In the genomic region with DNA sequence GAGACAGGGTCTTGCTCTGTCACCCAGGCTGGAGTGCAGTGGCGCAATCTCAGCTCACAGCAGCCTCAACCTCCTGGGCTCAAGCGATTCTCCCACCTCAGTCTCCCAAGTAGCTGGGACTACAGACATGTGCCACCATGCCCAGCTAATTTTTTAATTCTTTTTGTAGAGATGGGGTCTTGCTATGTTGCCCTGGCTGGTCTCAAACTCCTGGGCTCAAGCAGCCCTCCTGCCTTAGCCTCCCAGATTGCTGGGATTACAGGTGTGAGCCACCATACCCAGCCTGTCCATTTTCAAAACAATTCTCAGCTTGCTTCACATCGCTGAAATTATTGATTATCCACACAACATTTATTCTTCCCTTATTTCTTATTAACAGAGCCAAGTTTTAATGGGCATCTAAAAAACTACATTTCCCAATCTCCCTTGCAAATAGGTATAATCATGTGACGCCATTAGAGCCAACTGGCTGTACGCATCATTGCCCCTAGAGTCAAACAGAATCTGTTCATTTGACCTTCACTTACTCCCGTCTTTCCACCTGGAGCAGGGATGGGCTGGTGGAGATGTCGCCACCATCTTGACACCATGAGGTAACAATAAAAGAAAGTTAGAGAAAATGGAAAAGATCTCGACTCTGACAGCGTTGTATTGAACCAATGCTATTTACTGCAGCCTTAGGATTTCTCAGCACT, we compare ENCODE assay signal across 17 cellular contexts.
DNase-seq lines count a peak whose midpoint lies in the region; ATAC-seq and TF ChIP-seq lines count a peak whose summit lies in the region.
"Had no signal": no experiment of that assay in that cellular context is flagged by ENCODE, and none has a peak within 500 bp of the region (broad histone marks: within the 10 kb centered on the region; RNA-seq: fewer than 3 reads in every experiment).

No MANE protein-coding gene starts in this region.

- H3K4me3 ChIP-seq in RWPE2 (ENCODE audit: severe bottlenecking) (no peak overlapping the region), esophagus squamous epithelium (no peak overlapping the region), sigmoid colon (no peak overlapping the region), PC-3 (ENCODE audit: low read length) (no peak overlapping the region)
- H3K4me3 ChIP-seq: BLaER1 treated with 17β-estradiol and CSF1 and Interleukin-3, amounts not matched to agents 10 nM and 100 nM; testis had no signal

- TF ChIP-seq CTCF in RWPE2 (IDR thresholded peaks at IDR 0.05; ENCODE audit: poor library complexity, severe bottlenecking) (no peak), esophagus squamous epithelium (IDR thresholded peaks at IDR 0.05) (no peak), sigmoid colon (IDR thresholded peaks at IDR 0.05) (no peak), PC-3 (conservative IDR thresholded peaks at IDR 0.05; ENCODE audit: low read depth, low read length) (no peak)

- no peak for TF ChIP-seq EP300 in sigmoid colon (IDR thresholded peaks at IDR 0.05)

- H2AFZ ChIP-seq in PC-3 (ENCODE audit: low read length) = no peak overlapping the region

- H3K79me2 ChIP-seq in PC-3 (ENCODE audit: low read length) = no peaks in the 10 kb centered on the region

- no peaks in the 10 kb centered on the region for H3K9me3 ChIP-seq in RWPE2 (ENCODE audit: severe bottlenecking)
- no peaks in the 10 kb centered on the region for H3K9me3 ChIP-seq in esophagus squamous epithelium
- H3K9me3 ChIP-seq in sigmoid colon = no peaks in the 10 kb centered on the region
- H3K9me3 ChIP-seq in PC-3 (ENCODE audit: low read length) = no peaks in the 10 kb centered on the region
- H3K9me3 ChIP-seq: BLaER1 treated with 17β-estradiol and CSF1 and Interleukin-3, amounts not matched to agents 10 nM and 100 nM; testis had no signal

- CTCF ChIA-PET in PC-3 (lab: Charles Lee) = no interaction called here

- H3F3A ChIP-seq in PC-3 (ENCODE audit: low read length, unreplicated experiment) = no peaks in the 10 kb centered on the region

- no peaks in the 10 kb centered on the region for H4K20me1 ChIP-seq in PC-3 (ENCODE audit: low read length)
- H4K20me1 ChIP-seq: BLaER1 treated with 17β-estradiol and CSF1 and Interleukin-3, amounts not matched to agents 10 nM and 100 nM had no signal

- peak overlapping the region; percentile 52 for H3K27ac ChIP-seq in RWPE2 (ENCODE audit: poor library complexity, severe bottlenecking)
- peak overlapping the region in 3 of 4 donors; percentile 26 to 79 (median 29) for H3K27ac ChIP-seq in esophagus squamous epithelium
- H3K27ac ChIP-seq in sigmoid colon = peak overlapping the region; percentile 83 to 89 (median 85)
- H3K27ac ChIP-seq in PC-3 (ENCODE audit: low read length) = no peak overlapping the region
- H3K27ac ChIP-seq: BLaER1 treated with 17β-estradiol and CSF1 and Interleukin-3, amounts not matched to agents 10 nM and 100 nM; HL-60; testis had no signal

- no peak overlapping the region for H3K9ac ChIP-seq in PC-3 (ENCODE audit: low read length)
- H3K9ac ChIP-seq: BLaER1 treated with 17β-estradiol and CSF1 and Interleukin-3, amounts not matched to agents 10 nM and 100 nM had no signal

- POLR2A ChIA-PET in PC-3 (lab: Charles Lee; ENCODE audit: unreplicated experiment) = no interaction called here

- no peak for TF ChIP-seq POLR2A in esophagus squamous epithelium (IDR thresholded peaks at IDR 0.05)
- no peak for TF ChIP-seq POLR2A in sigmoid colon (IDR thresholded peaks at IDR 0.05)

- no TSS peak for BruUV-seq in PC-3 (replicated peaks; lab: Mats Ljungman, UMichigan)

- peaks cover 56% of the 10 kb centered on the region for H3K27me3 ChIP-seq in RWPE2 (ENCODE audit: insufficient read depth, poor library complexity, severe bottlenecking)
- peaks cover 0 to 57% (median 0%) of the 10 kb centered on the region in 4 donors for H3K27me3 ChIP-seq in esophagus squamous epithelium
- no peaks in the 10 kb centered on the region for H3K27me3 ChIP-seq in sigmoid colon
- H3K27me3 ChIP-seq in PC-3 (ENCODE audit: low read length) = peaks cover 90% of the 10 kb centered on the region
- H3K27me3 ChIP-seq: testis had no signal

- H3K4me1 ChIP-seq in RWPE2 (ENCODE audit: insufficient read depth, poor library complexity, severe bottlenecking) = peaks cover 4% of the 10 kb centered on the region
- H3K4me1 ChIP-seq in esophagus squamous epithelium = peaks cover 0 to 19% (median 0%) of the 10 kb centered on the region in 3 donors
- peaks cover 0 to 56% (median 40%) of the 10 kb centered on the region in 4 donors for H3K4me1 ChIP-seq in sigmoid colon
- H3K4me1 ChIP-seq in PC-3 (ENCODE audit: insufficient read depth, low read length) = no peaks in the 10 kb centered on the region
- H3K4me1 ChIP-seq: testis had no signal

- ATAC-seq in RWPE2 (ENCODE audit: low read depth) (no peak), GM21786 (IDR thresholded peaks at IDR 0.05; ENCODE audit: unreplicated experiment) (no peak), PC-3 (no peak)
- ATAC-seq: esophagus mucosa had no signal

- H3K36me3 ChIP-seq in RWPE2 (ENCODE audit: low read depth) (no peaks in the 10 kb centered on the region), esophagus squamous epithelium (no peaks in the 10 kb centered on the region), sigmoid colon (no peaks in the 10 kb centered on the region), PC-3 (ENCODE audit: low read depth, low read length) (no peaks in the 10 kb centered on the region)
- H3K36me3 ChIP-seq: BLaER1 treated with 17β-estradiol and CSF1 and Interleukin-3, amounts not matched to agents 10 nM and 100 nM had no signal

- DNase-seq in H4 (ENCODE audit: low spot score) (peak; percentile 84), RWPE2 (ENCODE audit: low spot score) (no peak), esophagus squamous epithelium (lab: John Stamatoyannopoulos, UW) (no peak), sigmoid colon (no peak), PC-3 (no peak), activated T-cell treated with anti-CD3 and anti-CD28 coated beads for 4 hours (no peak)
- no peak for DNase-seq in activated naive CD4-positive, alpha-beta T cell (lab: John Stamatoyannopoulos, UW)
- DNase-seq: activated CD4-positive, alpha-beta T cell treated with anti-CD3 and anti-CD28 coated beads, Interleukin-2, amount 50 U/mL, for 1 hour; activated naive CD8-positive, alpha-beta T cell treated with anti-CD3 and anti-CD28 coated beads, Interleukin-2, amount 10 ng/mL, durations not matched to agents 7 days and 5 days; activated T-cell treated with anti-CD3 and anti-CD28 coated beads, Interleukin-2, amount 50 U/mL, for 24 hours; DMS 273 treated with DMSO at 0.1 percent for 48 hours; hypothalamus; testis had no signal

- no peak overlapping the region for H3K4me2 ChIP-seq in PC-3 (ENCODE audit: low read length)
- H3K4me2 ChIP-seq: BLaER1 treated with 17β-estradiol and CSF1 and Interleukin-3, amounts not matched to agents 10 nM and 100 nM had no signal

- H3K9me2 ChIP-seq in PC-3 (replicated peaks; ENCODE audit: low read length) = no peaks in the 10 kb centered on the region

- WGBS in esophagus squamous epithelium, 2 donors = 84 to 87% methylated on average over 9 of the region's 9 CpGs
- 77 to 86% methylated on average over 9 of the region's 9 CpGs for WGBS in sigmoid colon, 2 donors

- intact Hi-C loops in esophagus squamous epithelium (cut with DNase I) (no loop called here), sigmoid colon (cut with DNase I) (no loop called here), PC-3 (cut with micrococcal nuclease) (no loop called here)
